ENCODE assay signal across 18 cellular contexts in the genomic region with DNA sequence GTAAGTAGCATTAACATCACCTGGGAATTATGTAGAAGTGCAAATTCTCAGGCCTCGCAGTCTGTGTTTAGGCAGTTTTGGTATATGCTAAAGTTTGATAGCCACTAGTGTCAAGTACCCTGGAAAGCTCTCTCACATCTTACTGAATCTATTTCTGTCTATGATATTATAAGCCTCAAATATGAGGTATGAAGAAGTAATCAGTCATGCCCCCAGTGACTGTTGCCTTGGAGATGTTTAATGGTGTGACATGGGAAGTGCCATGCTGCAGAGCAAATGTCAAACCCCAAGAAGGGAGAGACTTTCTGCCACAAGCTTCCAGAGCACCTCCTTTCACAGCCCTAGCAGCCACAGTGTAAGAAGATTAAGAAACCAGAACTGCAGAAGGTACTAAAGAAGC. TPM values are rescaled to one million over a fixed set of nuclear protein-coding genes. Genes with fewer than 3 reads are reported as not detected.
"Had no signal": no experiment of that assay in that cellular context is flagged by ENCODE, and none has a peak within 500 bp of the region (broad histone marks: within the 10 kb centered on the region; RNA-seq: fewer than 3 reads in every experiment).

No MANE protein-coding gene starts in this region.

- DNase-seq: effector CD4-positive, alpha-beta T cell; foreskin melanocyte; islet precursor cell; lower lobe of right lung; occipital lobe; psoas muscle; retina; sigmoid colon; small intestine; stimulated activated CD4-positive, alpha-beta T cell treated with anti-CD3 and anti-CD28 coated beads, Interleukin-12 subunit alpha, Interleukin-12 subunit beta, amount 100 ng/mL, for 4 hours; testis; upper lobe of right lung had no signal

- H3K27ac Mint-ChIP-seq: memory B cell; mesothelial cell of epicardium; natural killer cell treated with Interleukin-12 subunit alpha and Interleukin-12 subunit beta and Interleukin-15 and Interleukin-18, amount 100 ng/mL, for 72 hours; stimulated activated naive CD8-positive, alpha-beta T cell treated with anti-CD3 and anti-CD28 coated beads, Interleukin-15, Interleukin-2, amounts not matched to agents 100 ng/mL and 50 ng/mL, for 24 hours had no signal

- H3K9me3 Mint-ChIP-seq: natural killer cell treated with Interleukin-12 subunit alpha and Interleukin-12 subunit beta and Interleukin-15 and Interleukin-18, amount 100 ng/mL, for 72 hours had no signal

- H3K4me3 Mint-ChIP-seq: memory B cell; mesothelial cell of epicardium; natural killer cell treated with Interleukin-12 subunit alpha and Interleukin-12 subunit beta and Interleukin-15 and Interleukin-18, amount 100 ng/mL, for 72 hours; stimulated activated naive CD8-positive, alpha-beta T cell treated with anti-CD3 and anti-CD28 coated beads, Interleukin-15, Interleukin-2, amounts not matched to agents 100 ng/mL and 50 ng/mL, for 24 hours had no signal

- H3K36me3 Mint-ChIP-seq: memory B cell had no signal

- H3K4me1 Mint-ChIP-seq: memory B cell, mesothelial cell of epicardium had no signal

- ATAC-seq: left lobe of liver; lower lobe of right lung; natural killer cell treated with Interleukin-12 subunit alpha and Interleukin-12 subunit beta and Interleukin-15 and Interleukin-18, amount 100 ng/mL, for 72 hours; psoas muscle; upper lobe of right lung had no signal

RNA-seq across cellular contexts. Expression of gene PDE8B, which starts 9.8 kb away (rescaled TPM):
- total RNA-seq: dermis microvascular lymphatic vessel endothelial cell; natural killer cell treated with Interleukin-12 subunit alpha and Interleukin-12 subunit beta and Interleukin-15 and Interleukin-18, amount 100 ng/mL, for 72 hours had no signal
